8 cellular contexts compared by ENCODE assay signal in the genomic region with DNA sequence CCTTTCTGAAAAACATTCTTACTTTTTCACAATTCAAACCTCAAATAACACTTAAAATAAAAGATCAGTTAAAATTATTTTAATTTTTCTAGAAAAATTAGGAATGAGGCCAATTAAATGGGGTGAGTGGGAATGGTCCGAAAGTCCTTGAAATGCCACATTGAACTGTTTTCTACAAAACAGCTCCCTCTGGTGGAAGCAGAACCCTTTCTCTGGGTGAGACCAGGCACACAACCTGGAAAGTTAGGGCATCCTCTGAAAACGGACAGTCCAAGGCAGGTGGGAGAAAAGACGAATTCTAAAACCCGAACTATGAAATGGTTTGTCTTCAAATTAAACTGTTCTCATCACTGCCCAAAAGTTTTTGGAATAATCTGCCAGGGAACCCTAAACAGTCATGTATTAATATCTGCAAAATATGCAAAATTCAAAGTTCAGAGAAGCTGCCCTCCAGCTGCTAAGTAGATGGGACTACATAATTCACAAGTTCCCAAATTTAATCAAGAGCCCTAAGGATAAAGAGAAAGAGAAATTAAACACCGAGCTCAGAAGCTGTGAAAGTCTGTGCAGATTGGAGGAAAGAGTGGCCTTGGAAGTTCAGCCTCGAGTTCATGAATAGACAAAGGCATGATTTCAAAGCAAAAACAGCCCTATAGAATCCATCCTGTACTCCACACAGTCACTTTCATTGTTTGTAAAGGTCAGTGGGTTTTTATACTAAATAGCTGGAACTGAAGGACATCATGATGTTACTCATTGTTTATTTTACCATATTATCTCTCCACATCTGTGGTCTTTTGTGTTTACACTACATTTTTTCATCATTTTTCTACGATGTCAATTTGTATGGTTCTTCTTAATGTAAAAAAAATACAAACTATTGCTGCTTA.
DNase-seq lines count a peak whose midpoint lies in the region; ATAC-seq and TF ChIP-seq lines count a peak whose summit lies in the region.

No MANE protein-coding gene starts in this region.

- H3K4me1 ChIP-seq in ACC112 (ENCODE audit: control insufficient read depth, insufficient read depth, low read length, unreplicated experiment) (peaks cover 8% of the 10 kb centered on the region), left ventricle myocardium inferior (no peaks in the 10 kb centered on the region)

- no peaks in the 10 kb centered on the region for H3K27me3 ChIP-seq in ACC112 (ENCODE audit: insufficient read depth, low read length)
- peaks cover 28% of the 10 kb centered on the region for H3K27me3 ChIP-seq in left ventricle myocardium inferior (ENCODE audit: low read depth)

- no peaks in the 10 kb centered on the region for H3K4me1 Mint-ChIP-seq in activated T-helper 17 cell treated with anti-CD3 and anti-CD28 coated beads, Interleukin-2, amount 50 U/mL, for 72 hours

- TF ChIP-seq CTCF in GM10248 (IDR thresholded peaks at IDR 0.05; ENCODE audit: control extremely low read depth, extremely low read depth, low read depth, missing control alignments) (peak; percentile 77), left ventricle myocardium inferior (IDR thresholded peaks at IDR 0.05; ENCODE audit: borderline replicate concordance) (peak; percentile 81)

- H3K9me3 Mint-ChIP-seq in activated T-helper 17 cell treated with anti-CD3 and anti-CD28 coated beads, Interleukin-2, amount 50 U/mL, for 72 hours, result no peaks in the 10 kb centered on the region

- no peak overlapping the region for H3K27ac Mint-ChIP-seq in activated T-helper 17 cell treated with anti-CD3 and anti-CD28 coated beads, Interleukin-2, amount 50 U/mL, for 72 hours

- H2AFZ ChIP-seq in ACC112 (ENCODE audit: low read length, unreplicated experiment), result no peak overlapping the region

- H3K27ac ChIP-seq in ACC112 (ENCODE audit: low read depth, low read length), result no peak overlapping the region
- no peak overlapping the region for H3K27ac ChIP-seq in left ventricle myocardium inferior (replicated peaks)

- no peaks in the 10 kb centered on the region for H3K9me3 ChIP-seq in left ventricle myocardium inferior (replicated peaks)

- no peak for ATAC-seq in activated T-helper 17 cell treated with anti-CD3 and anti-CD28 coated beads, Interleukin-2, amount 50 U/mL, for 72 hours (replicated peaks)
- no peak for ATAC-seq in HG03280 (IDR thresholded peaks at IDR 0.05; ENCODE audit: unreplicated experiment)

- H3K36me3 ChIP-seq in ACC112 (ENCODE audit: insufficient read depth, low read length), result no peaks in the 10 kb centered on the region
- no peaks in the 10 kb centered on the region for H3K36me3 ChIP-seq in left ventricle myocardium inferior

- DNase-seq in GM10248 (ENCODE audit: extremely low spot score) (peak; percentile 50), NCI-H1092 (lab: John Stamatoyannopoulos, UW) (peak; percentile 0), amniotic epithelial cell (ENCODE audit: low read depth) (peak; percentile 54), left ventricle myocardium inferior (no peak), skeletal muscle cell (ENCODE audit: low read depth) (peak; percentile 2)

- POLR2A ChIA-PET in GM10248 (lab: Yijun Ruan, JAX), result interaction anchor here (1.3 kb wide), 1 partner anchor 89 kb away, joined by 4 read pairs; no protein-coding TSS in a partner anchor

- H3K27me3 Mint-ChIP-seq in activated T-helper 17 cell treated with anti-CD3 and anti-CD28 coated beads, Interleukin-2, amount 50 U/mL, for 72 hours, result peaks cover 9% of the 10 kb centered on the region

- H3K4me3 ChIP-seq in ACC112 (ENCODE audit: low read depth, low read length) (peak overlapping the region; percentile 50; the same call in 1 of the 2 replicates), left ventricle myocardium inferior (no peak overlapping the region), skeletal muscle cell (ENCODE audit: low read depth, low read length) (no peak overlapping the region)

- no peaks in the 10 kb centered on the region for H3K36me3 Mint-ChIP-seq in activated T-helper 17 cell treated with anti-CD3 and anti-CD28 coated beads, Interleukin-2, amount 50 U/mL, for 72 hours (ENCODE audit: low read depth)

- no peak overlapping the region for H3K4me3 Mint-ChIP-seq in activated T-helper 17 cell treated with anti-CD3 and anti-CD28 coated beads, Interleukin-2, amount 50 U/mL, for 72 hours

- intact Hi-C loops in left ventricle myocardium inferior (cut with micrococcal nuclease), result loop anchor here (5.0 kb wide), 1 partner anchor 189 kb away; no protein-coding TSS in a partner anchor

- CTCF ChIA-PET in GM10248 (lab: Yijun Ruan, JAX), result interaction anchor here (0.8 to 7.5 kb wide), 50 partner anchors 9 to 284 kb away, joined by 3 to 118 read pairs (median 5); no protein-coding TSS in a partner anchor

- H3K79me2 ChIP-seq in ACC112 (ENCODE audit: control insufficient read depth, insufficient read depth, low read length, unreplicated experiment), result no peaks in the 10 kb centered on the region
